ENCODE assay signal across 8 cellular contexts in genomic region chr7:97971990-97972943, GRCh38. TPM values are rescaled to one million over a fixed set of nuclear protein-coding genes. Genes with fewer than 3 reads are reported as not detected.
DNase-seq lines count a peak whose midpoint lies in the region; ATAC-seq, FAIRE-seq and TF ChIP-seq lines count a peak whose summit lies in the region.

No MANE protein-coding gene starts in this region.

- peak overlapping the region; percentile 97 for H3K4me3 Mint-ChIP-seq in activated T-helper 2 cell treated with anti-CD3 and anti-CD28 coated beads, Interferon-gamma antibody, Interleukin-2, Interleukin-4, amounts not matched to agents 10 μg/mL and 5 μg/mL and 100 μg/mL, durations not matched to agents 14 hours and 24 hours and 36 hours (ENCODE audit: low read depth)
- H3K4me3 Mint-ChIP-seq in nephron progenitor cell: peak overlapping the region; percentile 97
- H3K4me3 Mint-ChIP-seq in stimulated activated naive CD8-positive, alpha-beta T cell treated with anti-CD3 and anti-CD28 coated beads, Interleukin-15, amount 100 ng/mL, for 72 hours: peak overlapping the region; percentile 92 to 94

- ATAC-seq in GM21619 (IDR thresholded peaks at IDR 0.05; ENCODE audit: unreplicated experiment): peak; percentile 98
- peak; percentile 98 for ATAC-seq in stimulated activated naive CD8-positive, alpha-beta T cell treated with anti-CD3 and anti-CD28 coated beads, Interleukin-15, amount 100 ng/mL, for 72 hours

- FAIRE-seq in RCC 7860 (lab: Jason Lieb, UNC): no peak

- peaks cover 10% of the 10 kb centered on the region for H3K4me1 Mint-ChIP-seq in activated T-helper 2 cell treated with anti-CD3 and anti-CD28 coated beads, Interferon-gamma antibody, Interleukin-2, Interleukin-4, amounts not matched to agents 10 μg/mL and 5 μg/mL and 100 μg/mL, durations not matched to agents 14 hours and 24 hours and 36 hours (ENCODE audit: low read depth)
- H3K4me1 Mint-ChIP-seq in nephron progenitor cell: peaks cover 15% of the 10 kb centered on the region
- peaks cover 6% of the 10 kb centered on the region for H3K4me1 Mint-ChIP-seq in stimulated activated naive CD8-positive, alpha-beta T cell treated with anti-CD3 and anti-CD28 coated beads, Interleukin-15, amount 100 ng/mL, for 72 hours

- peaks cover 46% of the 10 kb centered on the region for H3K79me2 ChIP-seq in DOHH2 (ENCODE audit: control insufficient read depth, low read length)

- DNase-seq in Jurkat, Clone E6-1 (ENCODE audit: low read depth, low spot score): peak; percentile 71
- DNase-seq in RCC 7860 (ENCODE audit: low spot score) (peak; percentile 64), fibroblast of pulmonary artery (ENCODE audit: low read depth) (peak; percentile 69), nephron progenitor cell (peak; percentile 63)
- peak; percentile 80 for DNase-seq in activated T-helper 2 cell treated with anti-CD3 and anti-CD28 coated beads, Interferon-gamma antibody, Interleukin-2, Interleukin-4, amounts not matched to agents 10 μg/mL and 5 μg/mL and 100 μg/mL, durations not matched to agents 14 hours and 24 hours and 36 hours (ENCODE audit: low spot score)
- DNase-seq in stimulated activated naive CD8-positive, alpha-beta T cell treated with anti-CD3 and anti-CD28 coated beads, Interleukin-15, amount 100 ng/mL, for 72 hours: peak; percentile 79 to 86

- peak overlapping the region; percentile 88 for H3K4me3 ChIP-seq in DOHH2 (ENCODE audit: low read length)
- peak overlapping the region; percentile 59 for H3K4me3 ChIP-seq in Jurkat, Clone E6-1 (ENCODE audit: low read length)
- peak overlapping the region; percentile 81 for H3K4me3 ChIP-seq in fibroblast of pulmonary artery (replicated peaks; ENCODE audit: low read depth, low read length)

- peak overlapping the region; percentile 55 for H3K27ac ChIP-seq in DOHH2 (ENCODE audit: low read depth, low read length)

- peaks cover 3% of the 10 kb centered on the region for H3K9me3 Mint-ChIP-seq in activated T-helper 2 cell treated with anti-CD3 and anti-CD28 coated beads, Interferon-gamma antibody, Interleukin-2, Interleukin-4, amounts not matched to agents 10 μg/mL and 5 μg/mL and 100 μg/mL, durations not matched to agents 14 hours and 24 hours and 36 hours
- peaks cover 6% of the 10 kb centered on the region for H3K9me3 Mint-ChIP-seq in nephron progenitor cell
- H3K9me3 Mint-ChIP-seq in stimulated activated naive CD8-positive, alpha-beta T cell treated with anti-CD3 and anti-CD28 coated beads, Interleukin-15, amount 100 ng/mL, for 72 hours: peaks cover 0 to 6% of the 10 kb centered on the region in 2 donors

- TF ChIP-seq CTCF in DOHH2 (IDR thresholded peaks at IDR 0.05; ENCODE audit: low read depth, low read length, poor library complexity, severe bottlenecking) (peak; percentile 69), fibroblast of pulmonary artery (IDR thresholded peaks at IDR 0.05; ENCODE audit: low read length, missing control alignments) (peak; percentile 31), nephron progenitor cell (IDR thresholded peaks at IDR 0.05) (no peak)

- H3K27me3 Mint-ChIP-seq in activated T-helper 2 cell treated with anti-CD3 and anti-CD28 coated beads, Interferon-gamma antibody, Interleukin-2, Interleukin-4, amounts not matched to agents 10 μg/mL and 5 μg/mL and 100 μg/mL, durations not matched to agents 14 hours and 24 hours and 36 hours (ENCODE audit: low read depth): no peaks in the 10 kb centered on the region
- peaks cover 23% of the 10 kb centered on the region for H3K27me3 Mint-ChIP-seq in nephron progenitor cell (ENCODE audit: low read depth, poor library complexity)
- H3K27me3 Mint-ChIP-seq in stimulated activated naive CD8-positive, alpha-beta T cell treated with anti-CD3 and anti-CD28 coated beads, Interleukin-15, amount 100 ng/mL, for 72 hours: no peaks in the 10 kb centered on the region

- H3F3A ChIP-seq in DOHH2 (ENCODE audit: control insufficient read depth, insufficient read depth): 0 out of 2 replicates have a peak, but pooled peaks cover 2% of the 10 kb centered on the region

- H3K27me3 ChIP-seq in DOHH2 (ENCODE audit: control insufficient read depth, low read length): no peaks in the 10 kb centered on the region

- peak overlapping the region; percentile 82 for H3K4me2 ChIP-seq in DOHH2 (ENCODE audit: low read length)

- no peaks in the 10 kb centered on the region for H3K9me3 ChIP-seq in DOHH2 (ENCODE audit: control insufficient read depth, insufficient read depth, low read length)

- H3K4me1 ChIP-seq in DOHH2 (ENCODE audit: control insufficient read depth, low read length): peaks cover 13% of the 10 kb centered on the region

- H3K9me2 ChIP-seq in DOHH2 (replicated peaks; ENCODE audit: control insufficient read depth, low read length): no peaks in the 10 kb centered on the region

- intact Hi-C loops in activated T-helper 2 cell treated with anti-CD3 and anti-CD28 coated beads, Interferon-gamma antibody, Interleukin-2, Interleukin-4, amounts not matched to agents 10 μg/mL and 5 μg/mL and 100 μg/mL, durations not matched to agents 14 hours and 24 hours and 36 hours (cut with micrococcal nuclease): loop anchor here (1.0 to 5.0 kb wide), 2 partner anchors 100 to 280 kb away; partner anchors contain the start of genes ASNS and TECPR1

- peaks cover 34% of the 10 kb centered on the region for H3K36me3 ChIP-seq in DOHH2 (ENCODE audit: control insufficient read depth, low read length)

- H4K20me1 ChIP-seq in DOHH2 (ENCODE audit: control insufficient read depth, insufficient read depth, low read depth, low read length): peaks cover 5% of the 10 kb centered on the region

- peak overlapping the region; percentile 92 for H3K27ac Mint-ChIP-seq in activated T-helper 2 cell treated with anti-CD3 and anti-CD28 coated beads, Interferon-gamma antibody, Interleukin-2, Interleukin-4, amounts not matched to agents 10 μg/mL and 5 μg/mL and 100 μg/mL, durations not matched to agents 14 hours and 24 hours and 36 hours
- H3K27ac Mint-ChIP-seq in nephron progenitor cell: no peak overlapping the region
- peak overlapping the region; percentile 97 to 98 for H3K27ac Mint-ChIP-seq in stimulated activated naive CD8-positive, alpha-beta T cell treated with anti-CD3 and anti-CD28 coated beads, Interleukin-15, amount 100 ng/mL, for 72 hours

- peaks cover 34% of the 10 kb centered on the region for H3K36me3 Mint-ChIP-seq in activated T-helper 2 cell treated with anti-CD3 and anti-CD28 coated beads, Interferon-gamma antibody, Interleukin-2, Interleukin-4, amounts not matched to agents 10 μg/mL and 5 μg/mL and 100 μg/mL, durations not matched to agents 14 hours and 24 hours and 36 hours (ENCODE audit: low read depth)
- H3K36me3 Mint-ChIP-seq in nephron progenitor cell (ENCODE audit: low read depth): peaks cover 31% of the 10 kb centered on the region

RNA-seq across cellular contexts. Expression of gene OCM2, which starts 17.7 kb away (rescaled TPM):
- polyA plus RNA-seq in Jurkat, Clone E6-1 (2012; ENCODE audit: insufficient read depth, insufficient read length): not detected
- total RNA-seq in activated T-helper 2 cell treated with anti-CD3 and anti-CD28 coated beads, Interferon-gamma antibody, Interleukin-2, Interleukin-4, amounts not matched to agents 10 μg/mL and 5 μg/mL and 100 μg/mL, durations not matched to agents 14 hours and 24 hours and 36 hours: not detected in 2 replicates

Comparison
In these comparisons a context has a peak if more than half of its experiments do, and no peak if none do; other contexts are left out.
1. Peak in every context shown above with its lines: DNase-seq, ATAC-seq, H3K4me3 ChIP-seq and H3K27ac ChIP-seq.